In the genomic region with DNA sequence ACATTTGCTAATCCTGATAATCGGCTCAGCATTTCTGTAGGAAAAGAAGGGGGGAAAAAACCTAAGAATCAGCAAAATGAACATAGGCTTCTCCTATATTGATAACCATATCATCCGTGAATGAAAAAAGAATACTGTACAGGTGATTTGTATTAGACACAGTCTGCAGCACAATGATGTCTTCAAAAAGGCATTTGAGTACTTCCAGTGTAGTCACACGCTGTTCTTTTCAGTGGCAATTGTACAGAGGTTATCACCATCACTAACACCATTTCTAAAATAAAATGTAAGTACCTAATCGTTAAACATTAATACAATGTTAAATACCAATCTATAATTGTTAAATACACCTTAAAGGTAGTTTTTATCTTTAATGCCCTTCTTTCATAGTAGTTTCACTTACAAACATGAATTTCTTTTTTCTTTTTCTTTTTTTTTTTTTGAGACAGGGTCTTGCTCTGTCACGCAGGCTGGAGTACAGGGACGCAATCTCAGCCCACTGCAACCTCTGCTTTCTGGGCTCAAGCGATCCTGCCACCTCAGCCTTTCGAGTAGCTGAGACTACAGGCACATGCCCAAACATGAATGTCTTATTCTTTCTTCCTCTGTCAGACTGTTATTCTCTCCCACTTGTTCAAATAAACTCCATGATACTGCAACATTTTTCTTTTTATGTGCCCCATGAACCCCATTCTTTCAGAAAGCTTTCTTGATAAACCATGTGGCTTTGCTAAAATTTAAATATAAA, we compare ENCODE assay signal across 20 cellular contexts. TPM values are rescaled to one million over a fixed set of nuclear protein-coding genes. Genes with fewer than 3 reads are reported as not detected.
DNase-seq lines count a peak whose midpoint lies in the region; ATAC-seq lines count a peak whose summit lies in the region.
"Had no signal": no experiment of that assay in that cellular context is flagged by ENCODE, and none has a peak within 500 bp of the region (broad histone marks: within the 10 kb centered on the region; RNA-seq: fewer than 3 reads in every experiment).

No MANE protein-coding gene starts in this region.

- H3K27ac ChIP-seq in ectodermal cell (ENCODE audit: insufficient read depth, low read depth, low read length, poor library complexity, severe bottlenecking): peak overlapping the region; percentile 45
- H3K27ac ChIP-seq: BLaER1, suprapubic skin had no signal

- intact Hi-C loops in Right ventricle myocardium superior (cut with DNase I) (no loop called here), cardiac septum (cut with DNase I) (no loop called here)

- no peak overlapping the region for H3K4me3 ChIP-seq in ectodermal cell (ENCODE audit: insufficient read depth, low read depth, low read length)
- H3K4me3 ChIP-seq: BLaER1, suprapubic skin had no signal

- ATAC-seq in Right ventricle myocardium superior (ENCODE audit: poor library complexity) (peak; percentile 79), HG03175 (IDR thresholded peaks at IDR 0.05; ENCODE audit: unreplicated experiment) (no peak)
- ATAC-seq: natural killer cell had no signal

- no peaks in the 10 kb centered on the region for H3K4me1 ChIP-seq in ectodermal cell (ENCODE audit: control insufficient read depth, insufficient read depth, low read length)
- H3K4me1 ChIP-seq: BLaER1 had no signal

- 86 to 91% methylated on average over 7 of the region's 8 CpGs for WGBS in ectodermal cell, 2 experiments

- H3K36me3 ChIP-seq in ectodermal cell (ENCODE audit: control insufficient read depth, insufficient read depth, low read length): peaks cover 9% of the 10 kb centered on the region

- no peaks in the 10 kb centered on the region for H3K27me3 ChIP-seq in ectodermal cell (ENCODE audit: control insufficient read depth, insufficient read depth, low read length, poor library complexity, severe bottlenecking)
- H3K27me3 ChIP-seq: BLaER1, suprapubic skin had no signal

- no peaks in the 10 kb centered on the region for H3K9me3 ChIP-seq in ectodermal cell (ENCODE audit: control insufficient read depth, low read length)
- H3K9me3 ChIP-seq: BLaER1, suprapubic skin had no signal

- no peak for DNase-seq in Right ventricle myocardium superior
- no peak for DNase-seq in cardiac septum (ENCODE audit: low spot score)
- peak; percentile 58 for DNase-seq in islet precursor cell
- DNase-seq in NCI-H1092 treated with DMSO at 0.1 percent for 48 hours (lab: John Stamatoyannopoulos, UW): no peak
- no peak for DNase-seq in SW480 (ENCODE audit: low spot score)
- DNase-seq in RKO (ENCODE audit: low spot score): no peak
- DNase-seq: activated CD4-positive, alpha-beta T cell treated with anti-CD3 and anti-CD28 coated beads, Interleukin-2, amount 50 U/mL, for 4 hours; activated naive CD4-positive, alpha-beta T cell; activated T-cell treated with anti-CD3 and anti-CD28 coated beads for 4 hours; aorta; natural killer cell; NCI-H187; NCI-H446; RPMI8226; small intestine; stimulated activated CD8-positive, alpha-beta memory T cell treated with anti-CD3 and anti-CD28 coated beads, Interleukin-4, amount 100 ng/mL, for 48 hours had no signal

RNA-seq across cellular contexts. Expression of a gene that starts 18.4 kb away (rescaled TPM):
- total RNA-seq in Right ventricle myocardium superior: 43.2 TPM
- total RNA-seq in cardiac septum: 49.9 TPM
- 41.4 TPM for polyA plus RNA-seq in ectodermal cell (2013, experiment 1 of 4)
- polyA plus RNA-seq in ectodermal cell (2013, experiment 2 of 4): 47.4 TPM
- polyA plus RNA-seq in ectodermal cell (2013, experiment 3 of 4): 30.9 TPM
- polyA plus RNA-seq in ectodermal cell (2013, experiment 4 of 4): 38.7 TPM
